Comparison of ENCODE assay signal across 15 cellular contexts in the genomic region with DNA sequence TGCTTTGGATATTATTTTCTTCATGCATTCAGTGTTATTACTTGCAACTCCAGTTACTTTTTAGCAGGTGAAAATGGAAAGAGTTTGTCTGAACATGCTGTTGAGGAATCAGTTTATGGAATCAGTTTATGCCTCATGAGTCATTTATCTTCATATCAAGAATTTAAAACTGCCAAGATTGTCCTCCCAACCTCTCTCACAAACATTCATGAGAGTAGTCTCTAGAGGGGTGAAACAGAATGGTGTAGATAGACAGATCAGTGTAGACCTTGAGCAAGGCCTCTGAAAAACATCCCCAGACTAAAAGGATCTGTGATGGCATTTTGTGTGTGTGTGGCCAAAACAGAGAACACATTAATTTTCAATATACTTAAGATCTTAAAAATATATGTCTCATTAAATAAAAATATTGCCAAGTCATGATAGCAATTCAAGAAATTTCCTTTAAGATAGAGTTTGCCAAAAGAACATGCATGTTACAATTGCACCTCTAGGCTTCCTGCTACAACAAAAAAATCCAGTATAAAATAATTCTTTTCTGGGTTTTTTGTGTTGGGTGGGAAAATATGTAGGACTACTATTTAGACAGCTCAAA. TPM values are rescaled to one million over a fixed set of nuclear protein-coding genes. Genes with fewer than 3 reads are reported as not detected.
DNase-seq lines count a peak whose midpoint lies in the region; ATAC-seq, FAIRE-seq and TF ChIP-seq lines count a peak whose summit lies in the region.
"Had no signal": no experiment of that assay in that cellular context is flagged by ENCODE, and none has a peak within 500 bp of the region (broad histone marks: within the 10 kb centered on the region; RNA-seq: fewer than 3 reads in every experiment).

No MANE protein-coding gene starts in this region.

- no peak overlapping the region for H3K27ac ChIP-seq in CD4-positive, CD25-positive, alpha-beta regulatory T cell (ENCODE audit: insufficient read depth, low read length, poor library complexity, severe bottlenecking)
- H3K27ac ChIP-seq in HL-60 (replicated peaks) (peak overlapping the region; percentile 61), lower lobe of right lung (no peak overlapping the region)
- H3K27ac ChIP-seq: ascending aorta had no signal

- H3K27ac Mint-ChIP-seq in CD4-positive, CD25-positive, alpha-beta regulatory T cell: no peak overlapping the region
- peak overlapping the region; percentile 75 for H3K27ac Mint-ChIP-seq in activated naive CD8-positive, alpha-beta T cell treated with anti-CD3 and anti-CD28 coated beads, Interleukin-2, amount 50 U/mL, for 24 hours

- peaks cover 8% of the 10 kb centered on the region for H3K36me3 ChIP-seq in CD4-positive, CD25-positive, alpha-beta regulatory T cell (ENCODE audit: control insufficient read depth, insufficient read depth, low read length)
- H3K36me3 ChIP-seq in lower lobe of right lung: peaks cover 37% of the 10 kb centered on the region

- DNase-seq in CD4-positive, CD25-positive, alpha-beta regulatory T cell: no peak
- DNase-seq in HL-60 (ENCODE audit: low read depth in 1 of 2, low spot score in 1 of 2): no peak
- DNase-seq in activated naive CD8-positive, alpha-beta T cell treated with anti-CD3 and anti-CD28 coated beads, Interleukin-2, amount 50 U/mL, for 24 hours: no peak
- no peak for DNase-seq in lower lobe of right lung
- DNase-seq in dermis blood vessel endothelial cell: no peak
- no peak for DNase-seq in urothelium cell line (ENCODE audit: low spot score)
- DNase-seq in activated CD4-positive, CD25-positive, alpha-beta regulatory T cell treated with anti-CD3 and anti-CD28 coated beads, Interleukin-2, amount 50 U/mL, for 72 hours: no peak
- DNase-seq: COR-L47, NCI-H345, SHP77 had no signal

- H3K27me3 Mint-ChIP-seq in CD4-positive, CD25-positive, alpha-beta regulatory T cell: no peaks in the 10 kb centered on the region
- H3K27me3 Mint-ChIP-seq in activated naive CD8-positive, alpha-beta T cell treated with anti-CD3 and anti-CD28 coated beads, Interleukin-2, amount 50 U/mL, for 24 hours: no peaks in the 10 kb centered on the region

- TF ChIP-seq CTCF in HL-60 (IDR thresholded peaks at IDR 0.05; ENCODE audit: insufficient read depth, low read length) (no peak), lower lobe of right lung (IDR thresholded peaks at IDR 0.05) (no peak)

- peaks cover 23% of the 10 kb centered on the region for H3K4me1 ChIP-seq in CD4-positive, CD25-positive, alpha-beta regulatory T cell (ENCODE audit: control insufficient read depth, insufficient read depth, low read length, poor library complexity, severe bottlenecking)
- H3K4me1 ChIP-seq in lower lobe of right lung: peaks cover 44% of the 10 kb centered on the region

- no peaks in the 10 kb centered on the region for H3K9me3 Mint-ChIP-seq in CD4-positive, CD25-positive, alpha-beta regulatory T cell
- H3K9me3 Mint-ChIP-seq in activated naive CD8-positive, alpha-beta T cell treated with anti-CD3 and anti-CD28 coated beads, Interleukin-2, amount 50 U/mL, for 24 hours: no peaks in the 10 kb centered on the region

- no peaks in the 10 kb centered on the region for H3K27me3 ChIP-seq in CD4-positive, CD25-positive, alpha-beta regulatory T cell (ENCODE audit: control insufficient read depth, insufficient read depth, low read length)
- H3K27me3 ChIP-seq in HL-60 (ENCODE audit: insufficient read depth, poor library complexity, severe bottlenecking) (no peaks in the 10 kb centered on the region), lower lobe of right lung (ENCODE audit: low read depth) (no peaks in the 10 kb centered on the region)
- H3K27me3 ChIP-seq: ascending aorta had no signal

- no peak overlapping the region for H3K4me3 Mint-ChIP-seq in CD4-positive, CD25-positive, alpha-beta regulatory T cell
- H3K4me3 Mint-ChIP-seq in activated naive CD8-positive, alpha-beta T cell treated with anti-CD3 and anti-CD28 coated beads, Interleukin-2, amount 50 U/mL, for 24 hours: peak overlapping the region; percentile 55

- intact Hi-C loops in lower lobe of right lung (cut with DNase I): no loop called here

- peak overlapping the region; percentile 17 for H3K4me3 ChIP-seq in CD4-positive, CD25-positive, alpha-beta regulatory T cell (ENCODE audit: low read depth, low read length)
- H3K4me3 ChIP-seq in HL-60 (replicated peaks; ENCODE audit: insufficient read depth, low read length) (no peak overlapping the region), lower lobe of right lung (peak overlapping the region; percentile 5)
- H3K4me3 ChIP-seq: HAP-1, skin epidermis had no signal

- no peaks in the 10 kb centered on the region for H3K9me3 ChIP-seq in CD4-positive, CD25-positive, alpha-beta regulatory T cell (ENCODE audit: control insufficient read depth in 2 of 2, low read length in 2 of 2)
- H3K9me3 ChIP-seq in lower lobe of right lung: no peaks in the 10 kb centered on the region
- H3K9me3 ChIP-seq: ascending aorta, HAP-1 had no signal

- FAIRE-seq in urothelium cell line (lab: Jason Lieb, UNC): no peak
- FAIRE-seq: GM19239 had no signal

- H3K4me1 Mint-ChIP-seq in CD4-positive, CD25-positive, alpha-beta regulatory T cell: peaks cover 24 to 45% (median 33%) of the 10 kb centered on the region in 4 donors
- peaks cover 71% of the 10 kb centered on the region for H3K4me1 Mint-ChIP-seq in activated naive CD8-positive, alpha-beta T cell treated with anti-CD3 and anti-CD28 coated beads, Interleukin-2, amount 50 U/mL, for 24 hours

- ATAC-seq in CD4-positive, CD25-positive, alpha-beta regulatory T cell (ENCODE audit: low read depth in 2 of 2): no peak
- peak; percentile 45 for ATAC-seq in activated naive CD8-positive, alpha-beta T cell treated with anti-CD3 and anti-CD28 coated beads, Interleukin-2, amount 50 U/mL, for 24 hours
- ATAC-seq in lower lobe of right lung (no peak), HG03439 (IDR thresholded peaks at IDR 0.05; ENCODE audit: unreplicated experiment) (no peak)

- H3K36me3 Mint-ChIP-seq in CD4-positive, CD25-positive, alpha-beta regulatory T cell: no peaks in the 10 kb centered on the region
- peaks cover 26% of the 10 kb centered on the region for H3K36me3 Mint-ChIP-seq in activated naive CD8-positive, alpha-beta T cell treated with anti-CD3 and anti-CD28 coated beads, Interleukin-2, amount 50 U/mL, for 24 hours (ENCODE audit: low read depth)

RNA-seq across cellular contexts. Expression of a gene that starts 5.0 kb away (rescaled TPM):
- 274 TPM for total RNA-seq in CD4-positive, CD25-positive, alpha-beta regulatory T cell
- 100 to 1,000 TPM in 1 of 4 donors, 10 to 100 TPM in 3; 50.7 to 107 (median 71.9) TPM for polyA plus RNA-seq in CD4-positive, CD25-positive, alpha-beta regulatory T cell
- total RNA-seq in lower lobe of right lung (340 TPM), dermis blood vessel endothelial cell (798 and 1,016 TPM in 2 replicates)
